In genomic region chr11:64845125-64845735, GRCh38 we compare ENCODE assay signal across 8 cellular contexts. TPM values are rescaled to one million over a fixed set of nuclear protein-coding genes. Genes with fewer than 3 reads are reported as not detected.
DNase-seq lines count a peak whose midpoint lies in the region; ATAC-seq and TF ChIP-seq lines count a peak whose summit lies in the region.

No MANE protein-coding gene starts in this region.

- H3K4me3 Mint-ChIP-seq in CD4-positive, alpha-beta memory T cell: peak overlapping the region; percentile 41 to 79 (median 66)
- H3K4me3 Mint-ChIP-seq in central memory CD8-positive, alpha-beta T cell: peak overlapping the region; percentile 80
- H3K4me3 Mint-ChIP-seq in nephron progenitor cell: peak overlapping the region; percentile 71

- no peak for TF ChIP-seq CTCF in nephron progenitor cell (IDR thresholded peaks at IDR 0.05)

- H3K27ac ChIP-seq in CD4-positive, alpha-beta memory T cell (ENCODE audit: low read depth, low read length): peak overlapping the region; percentile 35
- H3K27ac ChIP-seq in KOPT-K1 (ENCODE audit: low read depth, low read length, poor library complexity, severe bottlenecking): peak overlapping the region; percentile 45
- no peak overlapping the region for H3K27ac ChIP-seq in caudate nucleus (ENCODE audit: low read depth, low read length)

- intact Hi-C loops in CD4-positive, alpha-beta memory T cell (cut with micrococcal nuclease): loop anchor here (2.0 to 5.0 kb wide), 5 partner anchors 14 to 232 kb away; partner anchors contain the start of genes MEN1 and SF1

- peak overlapping the region in 1 of 2 donors; percentile 43 for H3K4me3 ChIP-seq in CD4-positive, alpha-beta memory T cell (ENCODE audit: low read length in 2 of 2)

- no peaks in the 10 kb centered on the region for H3K9me3 ChIP-seq in CD4-positive, alpha-beta memory T cell (ENCODE audit: control insufficient read depth in 1 of 2, low read length in 2 of 2)
- H3K9me3 ChIP-seq in KOPT-K1 (ENCODE audit: insufficient read depth, low read length, poor library complexity, severe bottlenecking): no peaks in the 10 kb centered on the region

- no peaks in the 10 kb centered on the region for H3K9me3 Mint-ChIP-seq in CD4-positive, alpha-beta memory T cell
- no peaks in the 10 kb centered on the region for H3K9me3 Mint-ChIP-seq in central memory CD8-positive, alpha-beta T cell
- no peaks in the 10 kb centered on the region for H3K9me3 Mint-ChIP-seq in nephron progenitor cell

- DNase-seq in CD4-positive, alpha-beta memory T cell: peak in 1 of 5 donors; percentile 43
- DNase-seq in central memory CD8-positive, alpha-beta T cell (ENCODE audit: low spot score in 2 of 2): no peak
- DNase-seq in nephron progenitor cell: no peak
- no peak for DNase-seq in caudate nucleus (lab: John Stamatoyannopoulos, UW)
- no peak for DNase-seq in NCI-H1436 treated with DMSO at 0.1 percent for 48 hours (lab: John Stamatoyannopoulos, UW)
- no peak for DNase-seq in RKO (ENCODE audit: low spot score)
- DNase-seq in activated effector memory CD4-positive, alpha-beta T cell treated with Interleukin-2 at 50 U/mL for 16 hours: no peak

- no peaks in the 10 kb centered on the region for H3K36me3 ChIP-seq in CD4-positive, alpha-beta memory T cell (ENCODE audit: insufficient read depth, low read length)
- no peaks in the 10 kb centered on the region for H3K36me3 ChIP-seq in KOPT-K1 (ENCODE audit: insufficient read depth, low read length)

- H3K36me3 Mint-ChIP-seq in CD4-positive, alpha-beta memory T cell: no peaks in the 10 kb centered on the region
- peaks cover 6% of the 10 kb centered on the region for H3K36me3 Mint-ChIP-seq in central memory CD8-positive, alpha-beta T cell (ENCODE audit: insufficient read depth)
- H3K36me3 Mint-ChIP-seq in nephron progenitor cell (ENCODE audit: low read depth): no peaks in the 10 kb centered on the region

- peaks cover 49% of the 10 kb centered on the region for H3K4me1 ChIP-seq in CD4-positive, alpha-beta memory T cell (ENCODE audit: insufficient read depth, low read length)

- no peaks in the 10 kb centered on the region for H3K27me3 Mint-ChIP-seq in CD4-positive, alpha-beta memory T cell
- H3K27me3 Mint-ChIP-seq in central memory CD8-positive, alpha-beta T cell: no peaks in the 10 kb centered on the region
- H3K27me3 Mint-ChIP-seq in nephron progenitor cell (ENCODE audit: low read depth, poor library complexity): peaks cover 10% of the 10 kb centered on the region

- H3K27ac Mint-ChIP-seq in CD4-positive, alpha-beta memory T cell: peak overlapping the region; percentile 70 to 95 (median 91)
- H3K27ac Mint-ChIP-seq in central memory CD8-positive, alpha-beta T cell (ENCODE audit: low read depth): peak overlapping the region; percentile 9
- no peak overlapping the region for H3K27ac Mint-ChIP-seq in nephron progenitor cell

- no peak for ATAC-seq in central memory CD8-positive, alpha-beta T cell (replicated peaks; ENCODE audit: extremely low read depth, poor library complexity, severe bottlenecking)

- peaks cover 22 to 47% (median 35%) of the 10 kb centered on the region in 4 donors for H3K4me1 Mint-ChIP-seq in CD4-positive, alpha-beta memory T cell
- peaks cover 46% of the 10 kb centered on the region for H3K4me1 Mint-ChIP-seq in central memory CD8-positive, alpha-beta T cell
- peaks cover 35% of the 10 kb centered on the region for H3K4me1 Mint-ChIP-seq in nephron progenitor cell

- H3K27me3 ChIP-seq in CD4-positive, alpha-beta memory T cell (ENCODE audit: insufficient read depth, low read length): no peaks in the 10 kb centered on the region

- CTCF ChIA-PET in CD4-positive, alpha-beta memory T cell (lab: Charles Lee; ENCODE audit: partially characterized antibody): interaction anchor here (0.6 to 29.7 kb wide), 10 partner anchors 18 to 167 kb away, joined by 3 to 1245 read pairs (median 5); partner anchors contain the start of genes ARL2, EHD1 and SF1

- POLR2A ChIA-PET in CD4-positive, alpha-beta memory T cell (lab: Charles Lee; ENCODE audit: partially characterized antibody): interaction anchor here (0.6 to 28.8 kb wide), 12 partner anchors 9 to 654 kb away, joined by 3 to 2105 read pairs (median 6); partner anchors contain the start of genes EHD1, FAU, MALAT1 and MRPL49

RNA-seq across cellular contexts. Expression of gene CDC42BPG, which starts 0.8 kb away (rescaled TPM):
- total RNA-seq in CD4-positive, alpha-beta memory T cell: 1 to 10 TPM; 6.2 to 9.0 TPM
- under 1 TPM in 1 of 2 donors, not detected in 1; 0.62 TPM for polyA plus RNA-seq in CD4-positive, alpha-beta memory T cell

RNA-seq across cellular contexts. Expression of gene EHD1, which starts 33.2 kb away (rescaled TPM):
- total RNA-seq in CD4-positive, alpha-beta memory T cell: 100 to 1,000 TPM; 268 to 279 TPM
- polyA plus RNA-seq in CD4-positive, alpha-beta memory T cell: 100 to 1,000 TPM; 125 to 200 TPM

RNA-seq across cellular contexts. Expression of gene MEN1, which starts 34.9 kb away (rescaled TPM):
- 10 to 100 TPM; 41.3 to 42.7 TPM for total RNA-seq in CD4-positive, alpha-beta memory T cell
- polyA plus RNA-seq in CD4-positive, alpha-beta memory T cell: 10 to 100 TPM; 22.4 to 42.1 TPM

RNA-seq across cellular contexts. Expression of gene MAP4K2, which starts 42.2 kb away (rescaled TPM):
- total RNA-seq in CD4-positive, alpha-beta memory T cell: 100 to 1,000 TPM; 122 to 128 TPM
- polyA plus RNA-seq in CD4-positive, alpha-beta memory T cell: 10 to 100 TPM; 32.3 to 57.2 TPM
